ENCODE assay signal across 27 cellular contexts in the genomic region with DNA sequence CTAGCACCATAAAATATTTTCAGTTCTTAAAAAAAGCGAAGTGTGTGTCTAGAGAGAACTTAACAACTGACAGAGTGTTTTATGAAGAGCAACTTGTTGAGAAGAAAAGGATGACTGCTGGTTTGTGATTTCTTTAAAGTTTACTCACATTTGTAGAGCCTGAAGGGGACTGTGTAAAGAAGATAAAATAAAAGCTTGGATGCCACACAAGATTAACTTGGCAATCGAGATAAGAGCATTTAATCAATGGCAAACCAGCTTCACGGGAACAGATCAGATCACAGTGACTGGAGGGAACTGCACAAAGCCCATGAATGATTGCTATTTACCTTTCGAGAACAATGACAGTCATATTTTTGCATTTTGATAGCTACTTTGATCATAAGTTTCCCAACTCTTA.
"Had no signal": no experiment of that assay in that cellular context is flagged by ENCODE, and none has a peak within 500 bp of the region (broad histone marks: within the 10 kb centered on the region; RNA-seq: fewer than 3 reads in every experiment).

No MANE protein-coding gene starts in this region.

- H3K4me1 Mint-ChIP-seq: naive thymus-derived CD8-positive, alpha-beta T cell; nephron progenitor cell; stimulated activated memory B cell treated with anti-CD40 and anti-IgM and Interleukin-4, amounts not matched to agents 10 μg/mL and 1 μg/mL and 100 μg/mL, for 72 hours had no signal

- ATAC-seq: heart right ventricle; left cardiac atrium; left lung; naive thymus-derived CD8-positive, alpha-beta T cell; psoas muscle; right cardiac atrium; stimulated activated memory B cell treated with anti-CD40 and anti-IgM and Interleukin-4, amounts not matched to agents 10 μg/mL and 1 μg/mL and 100 μg/mL, for 72 hours; stimulated activated naive CD8-positive, alpha-beta T cell treated with anti-CD3 and anti-CD28 coated beads, Interleukin-15, Interleukin-2, amounts not matched to agents 100 U/mL and 50 U/mL, for 24 hours had no signal

- H3K36me3 Mint-ChIP-seq: stimulated activated memory B cell treated with anti-CD40 and anti-IgM and Interleukin-4, amounts not matched to agents 10 μg/mL and 1 μg/mL and 100 μg/mL, for 72 hours; type B pancreatic cell had no signal

- H3K4me3 Mint-ChIP-seq: dendritic cell treated with granulocyte-macrophage colony-stimulating factor and Interleukin-4, amounts not matched to agents 40 ng/mL and 50 ng/mL, for 4 days; naive thymus-derived CD8-positive, alpha-beta T cell; nephron progenitor cell; stimulated activated memory B cell treated with anti-CD40 and anti-IgM and Interleukin-4, amounts not matched to agents 10 μg/mL and 1 μg/mL and 100 μg/mL, for 72 hours; type B pancreatic cell had no signal

- H3K9me3 Mint-ChIP-seq: nephron progenitor cell; stimulated activated memory B cell treated with anti-CD40 and anti-IgM and Interleukin-4, amounts not matched to agents 10 μg/mL and 1 μg/mL and 100 μg/mL, for 72 hours; type B pancreatic cell had no signal

- H3K27me3 Mint-ChIP-seq: dendritic cell treated with granulocyte-macrophage colony-stimulating factor and Interleukin-4, amounts not matched to agents 40 ng/mL and 50 ng/mL, for 4 days; naive thymus-derived CD8-positive, alpha-beta T cell; stimulated activated memory B cell treated with anti-CD40 and anti-IgM and Interleukin-4, amounts not matched to agents 10 μg/mL and 1 μg/mL and 100 μg/mL, for 72 hours; type B pancreatic cell had no signal

- H3K4me1 ChIP-seq: colonic mucosa, esophagus squamous epithelium, heart right ventricle, left lung, psoas muscle, sigmoid colon, testis, tibial artery had no signal

- DNase-seq: colonic mucosa; effector memory CD4-positive, alpha-beta T cell; esophagus squamous epithelium; foreskin melanocyte; glutamatergic neuron; heart right ventricle; hippocampal formation; left cardiac atrium; left lung; mesenchymal stem cell; naive thymus-derived CD8-positive, alpha-beta T cell; nephron progenitor cell; occipital lobe; ovary; posterior cingulate gyrus; psoas muscle; right cardiac atrium; sigmoid colon; stimulated activated CD4-positive, alpha-beta T cell treated with anti-CD3 and anti-CD28 coated beads, Interleukin-2, amount 100 ng/mL, for 24 hours; stimulated activated CD4-positive, alpha-beta T cell treated with anti-CD3 and anti-CD28 coated beads, Interleukin-4, amount 100 ng/mL, for 24 hours; stimulated activated naive CD8-positive, alpha-beta T cell treated with anti-CD3 and anti-CD28 coated beads, Interleukin-15, Interleukin-2, amounts not matched to agents 100 U/mL and 50 U/mL, for 24 hours; substantia nigra; testis; tibial artery had no signal

- H3K27ac ChIP-seq: colonic mucosa, esophagus squamous epithelium, heart right ventricle, left lung, ovary, psoas muscle, sigmoid colon, testis, tibial artery had no signal

- H3K9me3 ChIP-seq: colonic mucosa, esophagus squamous epithelium, left lung, ovary, psoas muscle, sigmoid colon, testis, tibial artery had no signal

- H3K27me3 ChIP-seq: colonic mucosa, esophagus squamous epithelium, heart right ventricle, left lung, ovary, sigmoid colon, testis, tibial artery had no signal

- H3K4me3 ChIP-seq: colonic mucosa, esophagus squamous epithelium, heart right ventricle, left lung, ovary, psoas muscle, sigmoid colon, testis, tibial artery had no signal

- H3K27ac Mint-ChIP-seq: dendritic cell treated with granulocyte-macrophage colony-stimulating factor and Interleukin-4, amounts not matched to agents 40 ng/mL and 50 ng/mL, for 4 days; naive thymus-derived CD8-positive, alpha-beta T cell; nephron progenitor cell; stimulated activated memory B cell treated with anti-CD40 and anti-IgM and Interleukin-4, amounts not matched to agents 10 μg/mL and 1 μg/mL and 100 μg/mL, for 72 hours; type B pancreatic cell had no signal

- H3K36me3 ChIP-seq: colonic mucosa, esophagus squamous epithelium, heart right ventricle, left lung, ovary, sigmoid colon, tibial artery had no signal
